ENCODE assay signal across 12 cellular contexts in genomic region chr6:158988477-158988876, GRCh38. TPM values are rescaled to one million over a fixed set of nuclear protein-coding genes. Genes with fewer than 3 reads are reported as not detected.
"Had no signal": no experiment of that assay in that cellular context is flagged by ENCODE, and none has a peak within 500 bp of the region (broad histone marks: within the 10 kb centered on the region; RNA-seq: fewer than 3 reads in every experiment).

No MANE protein-coding gene starts in this region.

- H3K4me1 Mint-ChIP-seq: GM23338, H9 had no signal

- H3K36me3 ChIP-seq: HAP-1 had no signal

- H2AFZ ChIP-seq: GM23248, GM23338 had no signal

- H3K4me1 ChIP-seq: HAP-1 had no signal

- ATAC-seq: HCT116 had no signal

- DNase-seq: GM23248, GOT3, H7, H9, HCEC 1CT, HFFc6 had no signal

- H3K27ac Mint-ChIP-seq: GM23338, H9, HFFc6 had no signal

- FAIRE-seq: H1, H54 had no signal

- H3K4me3 Mint-ChIP-seq: GM23338, H9, HFFc6 had no signal

- H3K9me3 Mint-ChIP-seq: GM23338 had no signal

- H3K4me2 ChIP-seq: GM23338 had no signal

- H3K9me3 ChIP-seq: HAP-1 had no signal

- H3K9ac ChIP-seq: GM23248 had no signal

- H3K4me3 ChIP-seq: GM23248, GM23338, HAP-1 had no signal

- H3K27ac ChIP-seq: GM23248 had no signal

RNA-seq across cellular contexts. Expression of gene TAGAP, which starts 56.3 kb away (rescaled TPM):
- total RNA-seq: GM23248, GM23338, H1, H4, H7, H9, HFFc6 had no signal
- polyA plus RNA-seq: GM23248, GM23338, H1 had no signal
